13 cellular contexts compared by ENCODE assay signal in the genomic region with DNA sequence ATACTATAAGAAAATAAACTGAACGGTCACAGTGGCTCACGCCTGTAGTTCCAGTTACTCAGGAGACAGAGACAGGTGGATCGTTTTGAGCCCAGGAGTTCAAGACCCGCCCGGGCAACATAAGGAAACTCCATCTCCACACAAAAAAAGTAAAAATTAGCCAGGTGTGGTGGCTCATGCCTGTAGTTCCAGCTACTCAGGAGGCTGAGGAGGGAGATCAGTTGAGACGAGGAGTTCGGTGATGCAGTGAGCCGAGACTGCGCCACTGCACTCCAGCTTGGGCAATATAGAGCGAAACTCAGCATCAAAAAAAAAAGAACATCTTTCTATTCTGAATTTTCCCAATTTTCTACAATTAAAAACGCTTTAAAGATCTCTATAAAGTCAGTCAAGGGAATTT. TPM values are rescaled to one million over a fixed set of nuclear protein-coding genes. Genes with fewer than 3 reads are reported as not detected.
DNase-seq lines count a peak whose midpoint lies in the region; ATAC-seq and TF ChIP-seq lines count a peak whose summit lies in the region.
"Had no signal": no experiment of that assay in that cellular context is flagged by ENCODE, and none has a peak within 500 bp of the region (broad histone marks: within the 10 kb centered on the region; RNA-seq: fewer than 3 reads in every experiment).

No MANE protein-coding gene starts in this region.

- H3K27me3 Mint-ChIP-seq in activated T-cell treated with anti-CD3 and anti-CD28 coated beads, Interleukin-2, amount 50 U/mL, for 4 hours (ENCODE audit: low read depth): no peaks in the 10 kb centered on the region
- H3K27me3 Mint-ChIP-seq in T-cell: peaks cover 0 to 3% of the 10 kb centered on the region in 2 donors
- H3K27me3 Mint-ChIP-seq in stimulated activated naive B cell treated with anti-CD40 and anti-IgM and Interleukin-4, amounts not matched to agents 10 μg/mL and 1 μg/mL and 100 μg/mL, for 72 hours: no peaks in the 10 kb centered on the region

- H3K36me3 Mint-ChIP-seq in activated T-cell treated with anti-CD3 and anti-CD28 coated beads, Interleukin-2, amount 50 U/mL, for 4 hours (ENCODE audit: insufficient read depth): peaks cover 4% of the 10 kb centered on the region
- peaks cover 3% of the 10 kb centered on the region for H3K36me3 Mint-ChIP-seq in T-cell
- H3K36me3 Mint-ChIP-seq in stimulated activated naive B cell treated with anti-CD40 and anti-IgM and Interleukin-4, amounts not matched to agents 10 μg/mL and 1 μg/mL and 100 μg/mL, for 72 hours: peaks cover 19 to 32% of the 10 kb centered on the region in 2 donors

- no peak for ATAC-seq in activated T-cell treated with anti-CD3 and anti-CD28 coated beads, Interleukin-2, amount 50 U/mL, for 4 hours
- ATAC-seq in T-cell (replicated peaks in 1 of 4): no peak
- no peak for ATAC-seq in stimulated activated naive B cell treated with anti-CD40 and anti-IgM and Interleukin-4, amounts not matched to agents 10 μg/mL and 1 μg/mL and 100 μg/mL, for 72 hours (replicated peaks)
- no peak for ATAC-seq in GM18870 (IDR thresholded peaks at IDR 0.05; ENCODE audit: unreplicated experiment)

- no peak for TF ChIP-seq POLR2A in uterus (IDR thresholded peaks at IDR 0.05)

- CTCF ChIA-PET in T-cell (lab: Charles Lee): interaction anchor here (0.7 to 1.6 kb wide), 4 partner anchors 12 to 207 kb away, joined by 3 read pairs; no protein-coding TSS in a partner anchor

- H3K4me3 ChIP-seq in iPS-15b (ENCODE audit: low read depth, low read length) (peak overlapping the region; percentile 95), uterus (no peak overlapping the region)

- H3K27me3 ChIP-seq in iPS-15b (ENCODE audit: control insufficient read depth, insufficient read depth, low read length) (no peaks in the 10 kb centered on the region), uterus (no peaks in the 10 kb centered on the region)

- peaks cover 54% of the 10 kb centered on the region for H3K4me1 Mint-ChIP-seq in activated T-cell treated with anti-CD3 and anti-CD28 coated beads, Interleukin-2, amount 50 U/mL, for 4 hours (ENCODE audit: low read depth)
- peaks cover 51 to 65% (median 64%) of the 10 kb centered on the region in 3 donors for H3K4me1 Mint-ChIP-seq in T-cell
- peaks cover 33 to 78% of the 10 kb centered on the region in 2 donors for H3K4me1 Mint-ChIP-seq in stimulated activated naive B cell treated with anti-CD40 and anti-IgM and Interleukin-4, amounts not matched to agents 10 μg/mL and 1 μg/mL and 100 μg/mL, for 72 hours

- TF ChIP-seq CTCF in uterus (IDR thresholded peaks at IDR 0.05): no peak

- peak overlapping the region; percentile 93 for H3K4me3 Mint-ChIP-seq in activated T-cell treated with anti-CD3 and anti-CD28 coated beads, Interleukin-2, amount 50 U/mL, for 4 hours
- peak overlapping the region; percentile 93 to 98 (median 95) for H3K4me3 Mint-ChIP-seq in T-cell
- H3K4me3 Mint-ChIP-seq in stimulated activated naive B cell treated with anti-CD40 and anti-IgM and Interleukin-4, amounts not matched to agents 10 μg/mL and 1 μg/mL and 100 μg/mL, for 72 hours: peak overlapping the region; percentile 96 to 99

- no peaks in the 10 kb centered on the region for H3K36me3 ChIP-seq in iPS-15b (ENCODE audit: control insufficient read depth, insufficient read depth, low read length)
- no peaks in the 10 kb centered on the region for H3K36me3 ChIP-seq in uterus

- peaks cover 4% of the 10 kb centered on the region for H3K4me1 ChIP-seq in iPS-15b (ENCODE audit: control insufficient read depth, insufficient read depth, low read length)
- H3K4me1 ChIP-seq in uterus: peaks cover 0 to 7% of the 10 kb centered on the region in 2 donors

- H3K9me3 Mint-ChIP-seq in activated T-cell treated with anti-CD3 and anti-CD28 coated beads, Interleukin-2, amount 50 U/mL, for 4 hours: no peaks in the 10 kb centered on the region
- H3K9me3 Mint-ChIP-seq in T-cell: no peaks in the 10 kb centered on the region
- H3K9me3 Mint-ChIP-seq in stimulated activated naive B cell treated with anti-CD40 and anti-IgM and Interleukin-4, amounts not matched to agents 10 μg/mL and 1 μg/mL and 100 μg/mL, for 72 hours: peaks cover 7 to 15% of the 10 kb centered on the region in 2 donors

- DNase-seq in activated T-cell treated with anti-CD3 and anti-CD28 coated beads, Interleukin-2, amount 50 U/mL, for 4 hours: no peak
- no peak for DNase-seq in activated T-cell treated with anti-CD3 and anti-CD28 coated beads, Interleukin-2, amount 50 U/mL, for 1 hour
- DNase-seq in T-cell (no peak), 8988T (no peak), uterus (no peak)
- no peak for DNase-seq in stimulated activated naive B cell treated with anti-CD40 and anti-IgM and Interleukin-4, amounts not matched to agents 10 μg/mL and 1 μg/mL and 100 μg/mL, for 72 hours
- DNase-seq: activated gamma-delta T cell treated with Interleukin-2 at 50 U/mL for 16 hours, esophagus squamous epithelium, occipital lobe, SHP77 treated with DMSO at 0.1 percent for 48 hours had no signal

- intact Hi-C loops in uterus (cut with DNase I; ENCODE audit: low total_unique reads): no loop called here

- no peak overlapping the region for H3K9ac ChIP-seq in iPS-15b (ENCODE audit: low read depth, low read length)

- H3K27ac Mint-ChIP-seq in T-cell: peak overlapping the region; percentile 97 to 98
- H3K27ac Mint-ChIP-seq in stimulated activated naive B cell treated with anti-CD40 and anti-IgM and Interleukin-4, amounts not matched to agents 10 μg/mL and 1 μg/mL and 100 μg/mL, for 72 hours: peak overlapping the region; percentile 100

- peak overlapping the region in 1 of 2 donors; percentile 95 for H3K27ac ChIP-seq in uterus

- H3K9me3 ChIP-seq in iPS-15b (ENCODE audit: control insufficient read depth, insufficient read depth, low read length): no peaks in the 10 kb centered on the region
- H3K9me3 ChIP-seq in uterus: no peaks in the 10 kb centered on the region
- H3K9me3 ChIP-seq: esophagus squamous epithelium had no signal

- POLR2A ChIA-PET in T-cell (lab: Charles Lee): interaction anchor here (0.5 to 3.0 kb wide), 6 partner anchors 12 to 391 kb away, joined by 3 to 17 read pairs (median 4); no protein-coding TSS in a partner anchor

RNA-seq across cellular contexts. Expression of gene SEC62, which starts 1.0 kb away (rescaled TPM):
- 10 to 100 TPM; 65.9 to 75.6 (median 66.8) TPM for total RNA-seq in activated T-cell treated with anti-CD3 and anti-CD28 coated beads, Interleukin-2, amount 50 U/mL, for 4 hours
- 10 to 100 TPM; 95.0 to 99.9 (median 97.2) TPM for total RNA-seq in T-cell
- total RNA-seq in uterus: 100 to 1,000 TPM in 1 of 4 donors, 10 to 100 TPM in 3; 20.0 to 195 (median 65.2) TPM

RNA-seq across cellular contexts. Expression of gene SAMD7, which starts 54.2 kb away (rescaled TPM):
- not detected for total RNA-seq in activated T-cell treated with anti-CD3 and anti-CD28 coated beads, Interleukin-2, amount 50 U/mL, for 4 hours
- not detected for total RNA-seq in T-cell
- total RNA-seq in uterus: not detected
- total RNA-seq: esophagus squamous epithelium, M059J, occipital lobe had no signal
